1 cellular context compared by ENCODE assay signal in genomic region chr16:81885976-81886586, GRCh38.
TF ChIP-seq lines count a peak whose summit lies in the region.

No MANE protein-coding gene starts in this region.

TF ChIP-seq in SK-N-SH, 30 proteins besides CTCF, POLR2A, EP300 and RAD21 (continued from another document):
- no peak for TF ChIP-seq FOXM1 (IDR thresholded peaks at IDR 0.05; ENCODE audit: low read depth)
- TF ChIP-seq JUND (IDR thresholded peaks at IDR 0.05): no peak
- TF ChIP-seq YY1 (IDR thresholded peaks at IDR 0.05; ENCODE audit: low read depth): no peak
TF ChIP-seq in SK-N-SH: peak in this region for 0.
